Comparison of ENCODE assay signal across 39 cellular contexts in the genomic region with DNA sequence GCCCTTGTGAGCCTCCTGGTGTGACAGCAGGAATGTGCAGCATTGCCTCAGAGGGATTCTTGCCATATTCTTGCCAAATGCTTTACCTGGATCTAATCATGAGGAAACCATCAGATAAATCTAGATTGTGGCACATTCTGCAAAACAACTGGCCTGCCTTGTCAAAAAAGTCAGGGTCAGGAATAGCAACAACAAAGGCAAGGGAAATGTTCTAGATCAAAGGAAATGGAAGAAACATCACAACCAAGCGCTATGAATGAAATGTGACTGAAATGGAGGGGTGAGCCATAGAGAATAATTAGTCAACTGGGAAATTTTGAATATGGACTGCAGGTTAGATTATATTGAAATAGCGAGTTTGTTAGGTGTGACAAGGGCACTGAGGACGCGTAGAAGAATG.
"Had no signal": no experiment of that assay in that cellular context is flagged by ENCODE, and none has a peak within 500 bp of the region (broad histone marks: within the 10 kb centered on the region; RNA-seq: fewer than 3 reads in every experiment).

No MANE protein-coding gene starts in this region.

- H3K9me3 Mint-ChIP-seq: activated naive CD4-positive, alpha-beta T cell treated with anti-CD3 and anti-CD28 coated beads for 36 hours; activated naive CD4-positive, alpha-beta T cell treated with anti-CD3 and anti-CD28 coated beads, Interleukin-2, amount 10 ng/mL, durations not matched to agents 7 days and 5 days; activated naive CD4-positive, alpha-beta T cell treated with anti-CD3 and anti-CD28 coated beads, Interleukin-2, amount 50 U/mL, for 24 hours; activated naive CD4-positive, alpha-beta T cell treated with anti-CD3 and anti-CD28 coated beads, Interleukin-2, amount 50 U/mL, for 72 hours; activated naive CD8-positive, alpha-beta T cell treated with anti-CD3 and anti-CD28 coated beads for 36 hours; activated naive CD8-positive, alpha-beta T cell treated with anti-CD3 and anti-CD28 coated beads, Interleukin-2, amount 50 U/mL, for 24 hours; activated T-cell treated with anti-CD3 and anti-CD28 coated beads, Interleukin-2, amount 50 U/mL, for 24 hours; activated T-cell treated with anti-CD3 and anti-CD28 coated beads, Interleukin-2, amount 50 U/mL, for 4 hours; activated T-helper 1 cell treated with anti-CD3 and anti-CD28 coated beads, Interleukin-12 subunit alpha, Interleukin-12 subunit beta, Interleukin-2, Interleukin-4 antibody, amounts not matched to agents 30 ng/mL and 10 ng/mL and 1 ng/mL, durations not matched to agents 14 hours and 24 hours and 36 hours; activated T-helper 17 cell treated with anti-CD3 and anti-CD28 coated beads, Interleukin-2, amount 50 U/mL, for 72 hours; activated T-helper 2 cell treated with anti-CD3 and anti-CD28 coated beads, Interferon-gamma antibody, Interleukin-2, Interleukin-4, amounts not matched to agents 10 μg/mL and 5 μg/mL and 100 μg/mL, durations not matched to agents 14 hours and 24 hours and 36 hours; brain; central memory CD8-positive, alpha-beta T cell had no signal

- H3K27ac ChIP-seq: adrenal gland, ascending aorta, body of pancreas, brain microvascular endothelial cell, breast epithelium, cardiac muscle cell had no signal

- H3K36me3 Mint-ChIP-seq: activated naive CD4-positive, alpha-beta T cell treated with anti-CD3 and anti-CD28 coated beads, Interleukin-2, amount 10 ng/mL, durations not matched to agents 7 days and 5 days; activated naive CD4-positive, alpha-beta T cell treated with anti-CD3 and anti-CD28 coated beads, Interleukin-2, amount 50 U/mL, for 24 hours; activated naive CD4-positive, alpha-beta T cell treated with anti-CD3 and anti-CD28 coated beads, Interleukin-2, amount 50 U/mL, for 72 hours; activated naive CD8-positive, alpha-beta T cell; activated naive CD8-positive, alpha-beta T cell treated with anti-CD3 and anti-CD28 coated beads for 36 hours; activated naive CD8-positive, alpha-beta T cell treated with anti-CD3 and anti-CD28 coated beads, Interleukin-2, amount 10 ng/mL, durations not matched to agents 7 days and 5 days; brain had no signal

- H3K4me3 ChIP-seq: adrenal gland, ascending aorta, body of pancreas, breast epithelium, cardiac muscle cell had no signal

- H3K27ac Mint-ChIP-seq: activated naive CD4-positive, alpha-beta T cell treated with anti-CD3 and anti-CD28 coated beads for 36 hours; activated naive CD4-positive, alpha-beta T cell treated with anti-CD3 and anti-CD28 coated beads, Interleukin-2, amount 10 ng/mL, durations not matched to agents 7 days and 5 days; activated naive CD4-positive, alpha-beta T cell treated with anti-CD3 and anti-CD28 coated beads, Interleukin-2, amount 50 U/mL, for 24 hours; activated naive CD4-positive, alpha-beta T cell treated with anti-CD3 and anti-CD28 coated beads, Interleukin-2, amount 50 U/mL, for 72 hours; activated naive CD8-positive, alpha-beta T cell; activated naive CD8-positive, alpha-beta T cell treated with anti-CD3 and anti-CD28 coated beads for 36 hours; activated naive CD8-positive, alpha-beta T cell treated with anti-CD3 and anti-CD28 coated beads, Interleukin-2, amount 10 ng/mL, durations not matched to agents 7 days and 5 days; activated naive CD8-positive, alpha-beta T cell treated with anti-CD3 and anti-CD28 coated beads, Interleukin-2, amount 50 U/mL, for 24 hours; activated T-cell treated with anti-CD3 and anti-CD28 coated beads, Interleukin-2, amount 50 U/mL, for 24 hours; activated T-cell treated with anti-CD3 and anti-CD28 coated beads, Interleukin-2, amount 50 U/mL, for 72 hours; activated T-helper 1 cell treated with anti-CD3 and anti-CD28 coated beads, Interleukin-12 subunit alpha, Interleukin-12 subunit beta, Interleukin-2, Interleukin-4 antibody, amounts not matched to agents 30 ng/mL and 10 ng/mL and 1 ng/mL, durations not matched to agents 14 hours and 24 hours and 36 hours; activated T-helper 17 cell treated with anti-CD3 and anti-CD28 coated beads, Interleukin-2, amount 50 U/mL, for 72 hours; activated T-helper 2 cell treated with anti-CD3 and anti-CD28 coated beads, Interferon-gamma antibody, Interleukin-2, Interleukin-4, amounts not matched to agents 10 μg/mL and 5 μg/mL and 100 μg/mL, durations not matched to agents 14 hours and 24 hours and 36 hours; brain had no signal

- H3K36me3 ChIP-seq: adrenal gland, ascending aorta, brain microvascular endothelial cell, breast epithelium, cardiac muscle cell had no signal

- H3K27me3 Mint-ChIP-seq: activated naive CD8-positive, alpha-beta T cell treated with anti-CD3 and anti-CD28 coated beads for 36 hours had no signal

- H3K4me3 Mint-ChIP-seq: activated naive CD4-positive, alpha-beta T cell treated with anti-CD3 and anti-CD28 coated beads for 36 hours; activated naive CD4-positive, alpha-beta T cell treated with anti-CD3 and anti-CD28 coated beads, Interleukin-2, amount 10 ng/mL, durations not matched to agents 7 days and 5 days; activated naive CD4-positive, alpha-beta T cell treated with anti-CD3 and anti-CD28 coated beads, Interleukin-2, amount 50 U/mL, for 24 hours; activated naive CD8-positive, alpha-beta T cell; activated naive CD8-positive, alpha-beta T cell treated with anti-CD3 and anti-CD28 coated beads for 36 hours; activated naive CD8-positive, alpha-beta T cell treated with anti-CD3 and anti-CD28 coated beads, Interleukin-2, amount 10 ng/mL, durations not matched to agents 7 days and 5 days; activated naive CD8-positive, alpha-beta T cell treated with anti-CD3 and anti-CD28 coated beads, Interleukin-2, amount 50 U/mL, for 24 hours; activated T-cell treated with anti-CD3 and anti-CD28 coated beads, Interleukin-2, amount 50 U/mL, for 24 hours; activated T-cell treated with anti-CD3 and anti-CD28 coated beads, Interleukin-2, amount 50 U/mL, for 4 hours; activated T-cell treated with anti-CD3 and anti-CD28 coated beads, Interleukin-2, amount 50 U/mL, for 72 hours; activated T-helper 1 cell treated with anti-CD3 and anti-CD28 coated beads, Interleukin-12 subunit alpha, Interleukin-12 subunit beta, Interleukin-2, Interleukin-4 antibody, amounts not matched to agents 30 ng/mL and 10 ng/mL and 1 ng/mL, durations not matched to agents 14 hours and 24 hours and 36 hours; activated T-helper 17 cell treated with anti-CD3 and anti-CD28 coated beads, Interleukin-2, amount 50 U/mL, for 72 hours; brain; central memory CD8-positive, alpha-beta T cell had no signal

- DNase-seq: activated effector memory CD4-positive, alpha-beta T cell treated with anti-CD3 and anti-CD28 coated beads, Interleukin-2, amount 50 U/mL, for 16 hours; activated effector memory CD4-positive, alpha-beta T cell treated with Interleukin-2 at 50 U/mL for 16 hours; activated gamma-delta T cell; activated gamma-delta T cell treated with Interleukin-2 at 50 U/mL for 16 hours; activated naive CD4-positive, alpha-beta T cell; activated naive CD4-positive, alpha-beta T cell treated with anti-CD3 and anti-CD28 coated beads for 36 hours; activated naive CD4-positive, alpha-beta T cell treated with anti-CD3 and anti-CD28 coated beads, Interleukin-2, amount 10 ng/mL, durations not matched to agents 7 days and 5 days; activated naive CD4-positive, alpha-beta T cell treated with anti-CD3 and anti-CD28 coated beads, Interleukin-2, amount 50 U/mL, for 16 hours; activated naive CD4-positive, alpha-beta T cell treated with Interleukin-2 at 50 U/mL for 16 hours; activated naive CD8-positive, alpha-beta T cell treated with anti-CD3 and anti-CD28 coated beads for 36 hours; activated naive CD8-positive, alpha-beta T cell treated with anti-CD3 and anti-CD28 coated beads, Interleukin-2, amount 10 ng/mL, durations not matched to agents 7 days and 5 days; activated naive CD8-positive, alpha-beta T cell treated with anti-CD3 and anti-CD28 coated beads, Interleukin-2, amount 50 U/mL, for 24 hours; activated T-cell treated with anti-CD3 and anti-CD28 coated beads for 4 hours; activated T-cell treated with anti-CD3 and anti-CD28 coated beads, Interleukin-2, amount 50 U/mL, for 1 hour; activated T-cell treated with anti-CD3 and anti-CD28 coated beads, Interleukin-2, amount 50 U/mL, for 24 hours; activated T-cell treated with anti-CD3 and anti-CD28 coated beads, Interleukin-2, amount 50 U/mL, for 4 hours; activated T-cell treated with anti-CD3 and anti-CD28 coated beads, Interleukin-2, amount 50 U/mL, for 48 hours; activated T-cell treated with anti-CD3 and anti-CD28 coated beads, Interleukin-2, amount 50 U/mL, for 72 hours; adrenal gland; amniotic stem cell; amygdala; anterior cingulate cortex; aorta; body of pancreas; brain microvascular endothelial cell; caudate nucleus; central memory CD4-positive, alpha-beta T cell; cerebellar nuclear complex had no signal

- H3K4me1 ChIP-seq: adrenal gland, ascending aorta, body of pancreas, breast epithelium had no signal

- ATAC-seq: activated naive CD4-positive, alpha-beta T cell treated with anti-CD3 and anti-CD28 coated beads, Interleukin-2, amount 50 U/mL, for 72 hours; activated naive CD8-positive, alpha-beta T cell treated with anti-CD3 and anti-CD28 coated beads, Interleukin-2, amount 50 U/mL, for 24 hours; activated T-cell treated with anti-CD3 and anti-CD28 coated beads, Interleukin-2, amount 50 U/mL, for 4 hours; activated T-cell treated with anti-CD3 and anti-CD28 coated beads, Interleukin-2, amount 50 U/mL, for 72 hours; activated T-helper 17 cell treated with anti-CD3 and anti-CD28 coated beads, Interleukin-2, amount 50 U/mL, for 72 hours; body of pancreas had no signal

- H3K4me1 Mint-ChIP-seq: activated naive CD4-positive, alpha-beta T cell treated with anti-CD3 and anti-CD28 coated beads, Interleukin-2, amount 10 ng/mL, durations not matched to agents 7 days and 5 days; activated naive CD4-positive, alpha-beta T cell treated with anti-CD3 and anti-CD28 coated beads, Interleukin-2, amount 50 U/mL, for 24 hours; activated naive CD8-positive, alpha-beta T cell treated with anti-CD3 and anti-CD28 coated beads for 36 hours; activated naive CD8-positive, alpha-beta T cell treated with anti-CD3 and anti-CD28 coated beads, Interleukin-2, amount 10 ng/mL, durations not matched to agents 7 days and 5 days; activated naive CD8-positive, alpha-beta T cell treated with anti-CD3 and anti-CD28 coated beads, Interleukin-2, amount 50 U/mL, for 24 hours; activated T-helper 17 cell treated with anti-CD3 and anti-CD28 coated beads, Interleukin-2, amount 50 U/mL, for 72 hours; central memory CD8-positive, alpha-beta T cell had no signal

- H3K9me3 ChIP-seq: adrenal gland, ascending aorta, body of pancreas, breast epithelium had no signal

- H3K27me3 ChIP-seq: adrenal gland, ascending aorta, body of pancreas, brain microvascular endothelial cell, breast epithelium, cardiac muscle cell had no signal
